In the genomic region with DNA sequence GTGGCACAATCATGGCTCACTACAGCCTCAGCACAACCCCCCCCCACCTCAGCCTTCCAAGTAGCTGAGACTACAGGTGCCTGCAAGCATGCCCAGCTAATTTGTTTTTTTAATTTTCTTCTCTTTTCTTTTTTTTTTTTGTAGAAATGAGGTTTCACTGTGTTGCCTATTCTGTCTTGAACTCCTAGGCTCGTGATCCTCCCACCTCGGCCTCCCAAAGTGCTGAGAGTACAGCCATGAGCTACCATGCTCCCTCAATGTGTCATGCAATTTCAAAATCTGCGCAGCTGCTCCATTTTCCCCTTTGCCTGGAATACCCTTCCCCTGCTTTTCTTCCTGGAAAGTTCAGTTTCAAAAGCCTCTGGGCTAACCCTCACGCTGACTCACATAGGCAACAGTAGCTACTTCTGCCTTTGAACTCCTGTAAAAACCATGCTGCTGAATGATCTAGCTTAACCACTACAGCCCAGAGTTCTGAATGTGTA, we compare ENCODE assay signal across 15 cellular contexts.
DNase-seq lines count a peak whose midpoint lies in the region; ATAC-seq and TF ChIP-seq lines count a peak whose summit lies in the region.
"Had no signal": no experiment of that assay in that cellular context is flagged by ENCODE, and none has a peak within 500 bp of the region (broad histone marks: within the 10 kb centered on the region; RNA-seq: fewer than 3 reads in every experiment).

No MANE protein-coding gene starts in this region.

- POLR2A ChIA-PET in MCF 10A (lab: Yijun Ruan, JAX): no interaction called here

- ATAC-seq in stimulated activated naive CD8-positive, alpha-beta T cell treated with anti-CD3 and anti-CD28 coated beads, Interleukin-15, amount 100 ng/mL, for 72 hours: peak; percentile 91
- ATAC-seq in foreskin keratinocyte: no peak
- ATAC-seq in body of pancreas: no peak
- ATAC-seq: Right ventricle myocardium inferior had no signal

- H3K36me3 ChIP-seq in breast epithelium (no peaks in the 10 kb centered on the region), mesenchymal stem cell (ENCODE audit: control insufficient read depth in 1 of 2, insufficient read depth in 2 of 2, low read depth in 1 of 2, low read length in 2 of 2) (no peaks in the 10 kb centered on the region), body of pancreas (replicated peaks in 1 of 2; ENCODE audit: insufficient read depth in 1 of 2, low read depth in 2 of 2) (no peaks in the 10 kb centered on the region)
- H3K36me3 ChIP-seq: pancreas, WERI-Rb-1 had no signal

- H3K4ac ChIP-seq in mesenchymal stem cell (ENCODE audit: low read depth in 1 of 2, low read length in 2 of 2): no peak overlapping the region

- H2AK5ac ChIP-seq in mesenchymal stem cell (ENCODE audit: low read length, severe bottlenecking): no peak overlapping the region

- no peak for TF ChIP-seq POLR2A in breast epithelium (IDR thresholded peaks at IDR 0.05)
- no peak for TF ChIP-seq POLR2A in body of pancreas (IDR thresholded peaks at IDR 0.05)

- no peak for TF ChIP-seq CTCF in MCF 10A (IDR thresholded peaks at IDR 0.05; ENCODE audit: unreplicated experiment)
- no peak for TF ChIP-seq CTCF in breast epithelium (IDR thresholded peaks at IDR 0.05)
- no peak for TF ChIP-seq CTCF in foreskin keratinocyte (conservative IDR thresholded peaks at IDR 0.05)
- no peak for TF ChIP-seq CTCF in body of pancreas (IDR thresholded peaks at IDR 0.05)

- CTCF ChIA-PET in MCF 10A (lab: Yijun Ruan, JAX): interaction anchor here (0.5 to 0.6 kb wide), 2 partner anchors 425 to 782 kb away, joined by 3 to 4 read pairs; no protein-coding TSS in a partner anchor

- no peak overlapping the region for H2BK15ac ChIP-seq in mesenchymal stem cell (ENCODE audit: low read depth, poor library complexity, severe bottlenecking)

- H3K14ac ChIP-seq in mesenchymal stem cell (ENCODE audit: low read length in 2 of 2): no peak overlapping the region

- no peak overlapping the region for H2AFZ ChIP-seq in mesenchymal stem cell (ENCODE audit: low read depth, low read length)

- DNase-seq in MCF 10A (ENCODE audit: unreplicated experiment) (no peak), breast epithelium (ENCODE audit: low spot score in 2 of 2) (no peak), mesenchymal stem cell (peak; percentile 18), DMS79 treated with DMSO at 0.1 percent for 48 hours (lab: John Stamatoyannopoulos, UW) (no peak), foreskin keratinocyte (no peak), body of pancreas (no peak)
- peak; percentile 76 to 79 for DNase-seq in activated T-cell treated with anti-CD3 and anti-CD28 coated beads, Interleukin-2, amount 50 U/mL, for 48 hours
- peak; percentile 56 to 70 for DNase-seq in stimulated activated naive CD8-positive, alpha-beta T cell treated with anti-CD3 and anti-CD28 coated beads, Interleukin-15, amount 100 ng/mL, for 72 hours
- DNase-seq: aorta, hippocampal formation, pancreas, WERI-Rb-1 had no signal

- H2BK12ac ChIP-seq in mesenchymal stem cell (ENCODE audit: low read length in 2 of 2): no peak overlapping the region

- H3K4me3 ChIP-seq in breast epithelium: no peak overlapping the region
- no peak overlapping the region for H3K4me3 ChIP-seq in mesenchymal stem cell (ENCODE audit: insufficient read depth in 1 of 2, low read depth in 1 of 2, low read length in 2 of 2)
- H3K4me3 ChIP-seq in body of pancreas: no peak overlapping the region
- H3K4me3 ChIP-seq: pancreas had no signal

- no peaks in the 10 kb centered on the region for H3K36me3 Mint-ChIP-seq in MCF 10A (ENCODE audit: insufficient read depth, unreplicated experiment)
- H3K36me3 Mint-ChIP-seq: memory B cell, type B pancreatic cell had no signal

- no peak overlapping the region for H3K4me3 Mint-ChIP-seq in MCF 10A (ENCODE audit: unreplicated experiment)
- H3K4me3 Mint-ChIP-seq in stimulated activated naive CD8-positive, alpha-beta T cell treated with anti-CD3 and anti-CD28 coated beads, Interleukin-15, amount 100 ng/mL, for 72 hours: peak overlapping the region; percentile 34 to 61
- H3K4me3 Mint-ChIP-seq: memory B cell, type B pancreatic cell had no signal

- intact Hi-C loops in MCF 10A (cut with micrococcal nuclease): no loop called here
- intact Hi-C loops in breast epithelium (cut with DNase I; ENCODE audit: low total_unique reads): no loop called here
- intact Hi-C loops in body of pancreas (cut with DNase I): no loop called here

- H3K79me1 ChIP-seq in mesenchymal stem cell (replicated peaks; ENCODE audit: low read length, poor library complexity, severe bottlenecking): no peaks in the 10 kb centered on the region

- no peaks in the 10 kb centered on the region for H3K27me3 Mint-ChIP-seq in MCF 10A (ENCODE audit: insufficient read depth, unreplicated experiment)
- no peaks in the 10 kb centered on the region for H3K27me3 Mint-ChIP-seq in stimulated activated naive CD8-positive, alpha-beta T cell treated with anti-CD3 and anti-CD28 coated beads, Interleukin-15, amount 100 ng/mL, for 72 hours
- H3K27me3 Mint-ChIP-seq: type B pancreatic cell had no signal

- H3K27ac ChIP-seq in breast epithelium: no peak overlapping the region
- no peak overlapping the region for H3K27ac ChIP-seq in mesenchymal stem cell (ENCODE audit: low read length, poor library complexity, severe bottlenecking)
- no peak overlapping the region for H3K27ac ChIP-seq in foreskin keratinocyte
- no peak overlapping the region for H3K27ac ChIP-seq in body of pancreas
- H3K27ac ChIP-seq: pancreas, WERI-Rb-1 had no signal

- H3K9me3 ChIP-seq in breast epithelium (no peaks in the 10 kb centered on the region), mesenchymal stem cell (ENCODE audit: control insufficient read depth, low read length) (no peaks in the 10 kb centered on the region), body of pancreas (no peaks in the 10 kb centered on the region)
- H3K9me3 ChIP-seq: pancreas had no signal

- no peak overlapping the region for H3K18ac ChIP-seq in mesenchymal stem cell (ENCODE audit: low read depth in 1 of 2, low read length in 2 of 2)

- H2BK120ac ChIP-seq in mesenchymal stem cell (ENCODE audit: low read depth, low read length): no peak overlapping the region

- no peaks in the 10 kb centered on the region for H3K4me1 ChIP-seq in breast epithelium
- no peaks in the 10 kb centered on the region for H3K4me1 ChIP-seq in mesenchymal stem cell (ENCODE audit: control insufficient read depth, insufficient read depth, low read depth, low read length)
- no peaks in the 10 kb centered on the region for H3K4me1 ChIP-seq in foreskin keratinocyte
- H3K4me1 ChIP-seq in body of pancreas: no peaks in the 10 kb centered on the region
- H3K4me1 ChIP-seq: pancreas had no signal

- H3K4me2 ChIP-seq in mesenchymal stem cell (ENCODE audit: low read length, poor library complexity, severe bottlenecking): no peak overlapping the region

- H2BK5ac ChIP-seq in mesenchymal stem cell (ENCODE audit: low read depth, low read length, poor library complexity, severe bottlenecking): no peak overlapping the region

- no peaks in the 10 kb centered on the region for H3K9me3 Mint-ChIP-seq in MCF 10A (ENCODE audit: unreplicated experiment)
- no peaks in the 10 kb centered on the region for H3K9me3 Mint-ChIP-seq in stimulated activated naive CD8-positive, alpha-beta T cell treated with anti-CD3 and anti-CD28 coated beads, Interleukin-15, amount 100 ng/mL, for 72 hours
- H3K9me3 Mint-ChIP-seq: memory B cell, type B pancreatic cell had no signal

- no peak overlapping the region for H3K23ac ChIP-seq in mesenchymal stem cell (ENCODE audit: low read length in 2 of 2)

- H4K91ac ChIP-seq in mesenchymal stem cell (ENCODE audit: low read length): no peak overlapping the region

- no peak overlapping the region for H3K9ac ChIP-seq in mesenchymal stem cell (ENCODE audit: low read length)

- H3K27ac Mint-ChIP-seq in MCF 10A (ENCODE audit: low read depth, unreplicated experiment): peak overlapping the region; percentile 57
- peak overlapping the region; percentile 91 to 92 for H3K27ac Mint-ChIP-seq in stimulated activated naive CD8-positive, alpha-beta T cell treated with anti-CD3 and anti-CD28 coated beads, Interleukin-15, amount 100 ng/mL, for 72 hours
- H3K27ac Mint-ChIP-seq: memory B cell, type B pancreatic cell had no signal

- no peak overlapping the region for H4K8ac ChIP-seq in mesenchymal stem cell (ENCODE audit: low read length)

- H3K27me3 ChIP-seq in breast epithelium (no peaks in the 10 kb centered on the region), mesenchymal stem cell (ENCODE audit: control insufficient read depth in 1 of 2, insufficient read depth in 1 of 2, low read length in 2 of 2) (no peaks in the 10 kb centered on the region), foreskin keratinocyte (no peaks in the 10 kb centered on the region), body of pancreas (no peaks in the 10 kb centered on the region)
- H3K27me3 ChIP-seq: pancreas had no signal

- WGBS in mesenchymal stem cell: 92% methylated on average over 4 of the region's 4 CpGs
- 64 to 85% methylated on average over 4 of the region's 4 CpGs for WGBS in body of pancreas, 2 donors

- BruUV-seq in MCF 10A (replicated peaks; lab: Mats Ljungman, UMichigan): no TSS peak

- peaks cover 18% of the 10 kb centered on the region for H3K4me1 Mint-ChIP-seq in MCF 10A (ENCODE audit: insufficient read depth, unreplicated experiment)
- peaks cover 84% of the 10 kb centered on the region for H3K4me1 Mint-ChIP-seq in stimulated activated naive CD8-positive, alpha-beta T cell treated with anti-CD3 and anti-CD28 coated beads, Interleukin-15, amount 100 ng/mL, for 72 hours

Comparison
In these comparisons a context has a peak if more than half of its experiments do, and no peak if none do; other contexts are left out.
1. DNase-seq: peak in activated T-cell treated with anti-CD3 and anti-CD28 coated beads, Interleukin-2, amount 50 U/mL, for 48 hours (2 of 2), mesenchymal stem cell (single experiment) and stimulated activated naive CD8-positive, alpha-beta T cell treated with anti-CD3 and anti-CD28 coated beads, Interleukin-15, amount 100 ng/mL, for 72 hours (2 of 2); none in MCF 10A (single experiment), breast epithelium (0 of 2), DMS79 treated with DMSO at 0.1 percent for 48 hours (single experiment), foreskin keratinocyte (0 of 2) and body of pancreas (0 of 4).